Comparison of ENCODE assay signal across 17 cellular contexts in genomic region chr11:132782102-132782501, GRCh38.
"Had no signal": no experiment of that assay in that cellular context is flagged by ENCODE, and none has a peak within 500 bp of the region (broad histone marks: within the 10 kb centered on the region; RNA-seq: fewer than 3 reads in every experiment).

No MANE protein-coding gene starts in this region.

- DNase-seq: activated B cell treated with CpG ODN at 0.5 μM for 24 hours; activated CD4-positive, alpha-beta T cell treated with anti-CD3 and anti-CD28 coated beads for 36 hours; activated CD4-positive, alpha-beta T cell treated with anti-CD3 and anti-CD28 coated beads, Interleukin-2, amount 50 U/mL, for 48 hours; activated CD8-positive, alpha-beta memory T cell treated with anti-CD3 and anti-CD28 coated beads, Interleukin-2, amount 50 U/mL, for 48 hours; activated naive CD4-positive, alpha-beta T cell; activated T-cell treated with anti-CD3 and anti-CD28 coated beads, Interleukin-2, amount 50 U/mL, for 4 hours; adrenal gland; central memory CD4-positive, alpha-beta T cell; colonic mucosa; heart left ventricle; midbrain; ovary; spleen; stimulated activated CD4-positive, alpha-beta T cell treated with anti-CD3 and anti-CD28 coated beads, Interleukin-4, amount 100 ng/mL, for 24 hours; stimulated activated naive CD8-positive, alpha-beta T cell treated with anti-CD3 and anti-CD28 coated beads, Interleukin-15, Interleukin-2, amounts not matched to agents 100 U/mL and 50 U/mL, for 24 hours; upper lobe of right lung had no signal

- ATAC-seq: activated CD4-positive, alpha-beta T cell treated with anti-CD3 and anti-CD28 coated beads for 36 hours; activated T-cell treated with anti-CD3 and anti-CD28 coated beads, Interleukin-2, amount 50 U/mL, for 4 hours; heart left ventricle; natural killer cell treated with Interleukin-12 subunit alpha and Interleukin-12 subunit beta and Interleukin-15 and Interleukin-18, amount 100 ng/mL, for 72 hours; stimulated activated naive CD8-positive, alpha-beta T cell treated with anti-CD3 and anti-CD28 coated beads, Interleukin-15, Interleukin-2, amounts not matched to agents 100 U/mL and 50 U/mL, for 24 hours; upper lobe of right lung had no signal
